8 cellular contexts compared by ENCODE assay signal in the genomic region with DNA sequence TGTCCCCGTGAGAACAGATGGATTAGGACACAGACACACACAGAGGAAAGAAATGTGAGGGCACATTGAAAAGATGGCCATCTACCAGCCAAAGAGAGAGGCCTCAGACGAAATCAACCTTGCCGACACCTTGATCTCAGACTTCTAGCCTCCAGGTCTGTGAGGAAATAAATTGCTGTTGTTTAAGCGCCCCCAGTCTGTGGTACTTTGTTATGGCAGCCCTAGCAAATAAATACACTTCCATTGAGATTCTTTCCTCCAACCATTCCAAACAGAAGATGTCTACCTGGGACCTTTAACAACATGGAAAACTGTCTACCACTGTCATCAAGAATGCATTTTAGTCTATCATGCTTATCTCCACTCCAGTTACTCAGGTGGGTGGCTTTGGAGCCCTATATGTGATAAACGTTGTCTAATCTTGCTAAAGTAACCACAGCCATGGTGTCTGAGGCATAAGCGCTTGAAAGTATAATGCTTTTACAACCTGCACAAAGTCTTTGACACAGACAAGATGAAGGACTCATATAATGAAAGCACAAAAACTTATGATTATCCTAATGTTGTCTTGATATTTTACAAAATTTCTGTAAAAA.
DNase-seq lines count a peak whose midpoint lies in the region; ATAC-seq, FAIRE-seq and TF ChIP-seq lines count a peak whose summit lies in the region.

No MANE protein-coding gene starts in this region.

- TF ChIP-seq POLR2A in GM12892 (IDR thresholded peaks at IDR 0.05; ENCODE audit: low read depth, low read length): no peak

- no peaks in the 10 kb centered on the region for H3K27me3 ChIP-seq in lower lobe of right lung (ENCODE audit: low read depth)

- peak; percentile 68 for DNase-seq in ACHN
- DNase-seq in M059J (ENCODE audit: low read depth): peak; percentile 35
- DNase-seq in astrocyte of the hippocampus (ENCODE audit: low read depth, low spot score): peak; percentile 41
- no peak for DNase-seq in lower lobe of right lung
- DNase-seq in NCI-H2107 treated with DMSO at 0.1 percent for 48 hours (lab: John Stamatoyannopoulos, UW; ENCODE audit: unreplicated experiment): no peak
- DNase-seq in GM12892 (ENCODE audit: insufficient read length): no peak
- DNase-seq in hepatic stellate cell (ENCODE audit: low spot score): no peak

- no peaks in the 10 kb centered on the region for H3K4me1 ChIP-seq in lower lobe of right lung

- peak; percentile 54 for TF ChIP-seq CTCF in lower lobe of right lung (IDR thresholded peaks at IDR 0.05)

- ATAC-seq in GM18511 (IDR thresholded peaks at IDR 0.05; ENCODE audit: unreplicated experiment) (peak; percentile 77), lower lobe of right lung (peak; percentile 44 to 45)

- H3K4me3 ChIP-seq in lower lobe of right lung: no peak overlapping the region

- no peak overlapping the region for H3K27ac ChIP-seq in lower lobe of right lung

- no peaks in the 10 kb centered on the region for H3K36me3 ChIP-seq in lower lobe of right lung

- FAIRE-seq in GM12892 (lab: Jason Lieb, UNC): no peak

- in situ Hi-C loops in ACHN (cut with HindIII; ENCODE audit: low pct_ligation_motif_present, low pct_unique_long_range_greater_than_20kb, low sequenced_read_pairs): no loop called here

- intact Hi-C loops in lower lobe of right lung (cut with DNase I): no loop called here

- H3K9me3 ChIP-seq in lower lobe of right lung: no peaks in the 10 kb centered on the region

Comparison
In these comparisons a context has a peak if more than half of its experiments do, and no peak if none do; other contexts are left out.
1. DNase-seq: peak in ACHN (single experiment), M059J (single experiment) and astrocyte of the hippocampus (single experiment); none in lower lobe of right lung (single experiment), NCI-H2107 treated with DMSO at 0.1 percent for 48 hours (single experiment), GM12892 (single experiment) and hepatic stellate cell (single experiment).